In genomic region chr10:87534173-87534858, GRCh38 we compare ENCODE assay signal across 12 cellular contexts. TPM values are rescaled to one million over a fixed set of nuclear protein-coding genes. Genes with fewer than 3 reads are reported as not detected.
DNase-seq lines count a peak whose midpoint lies in the region; ATAC-seq lines count a peak whose summit lies in the region.
"Had no signal": no experiment of that assay in that cellular context is flagged by ENCODE, and none has a peak within 500 bp of the region (broad histone marks: within the 10 kb centered on the region; RNA-seq: fewer than 3 reads in every experiment).

No MANE protein-coding gene starts in this region.

- no peak for DNase-seq in left lobe of liver (ENCODE audit: low spot score)
- DNase-seq in hippocampal formation (lab: John Stamatoyannopoulos, UW), result no peak
- no peak for DNase-seq in stimulated activated CD4-positive, alpha-beta T cell treated with anti-CD3 and anti-CD28 coated beads, Interleukin-15, amount 100 ng/mL, for 24 hours
- DNase-seq in NCI-H524 (lab: John Stamatoyannopoulos, UW), result no peak
- DNase-seq: activated CD4-positive, alpha-beta T cell treated with anti-CD3 and anti-CD28 coated beads, Interleukin-2, amount 50 U/mL, for 1 hour; DND-41; islet precursor cell had no signal

- peak; percentile 40 for ATAC-seq in GM18858 (IDR thresholded peaks at IDR 0.05; ENCODE audit: unreplicated experiment)
- peak; percentile 92 for ATAC-seq in GM21515 (IDR thresholded peaks at IDR 0.05; ENCODE audit: unreplicated experiment)
- peak; percentile 66 for ATAC-seq in HG03095 (IDR thresholded peaks at IDR 0.05; ENCODE audit: unreplicated experiment)
- peak; percentile 51 for ATAC-seq in left lobe of liver
- ATAC-seq in GM19035 (IDR thresholded peaks at IDR 0.05; ENCODE audit: unreplicated experiment), result no peak
- ATAC-seq: stimulated activated memory B cell treated with anti-CD40 and anti-IgM and Interleukin-4, amounts not matched to agents 10 μg/mL and 1 μg/mL and 100 μg/mL, for 72 hours had no signal

RNA-seq across cellular contexts. Expression of gene MINPP1, which starts 29.6 kb away (rescaled TPM):
- 15.9 TPM for total RNA-seq in left lobe of liver
